27 cellular contexts compared by ENCODE assay signal in genomic region chr10:6487919-6488318, GRCh38.
"Had no signal": no experiment of that assay in that cellular context is flagged by ENCODE, and none has a peak within 500 bp of the region (broad histone marks: within the 10 kb centered on the region; RNA-seq: fewer than 3 reads in every experiment).

No MANE protein-coding gene starts in this region.

- H3K27me3 ChIP-seq: colonic mucosa, gastroesophageal sphincter, hepatocyte, neural progenitor cell, transverse colon, vagina had no signal

- H3K4me1 ChIP-seq: colonic mucosa, gastroesophageal sphincter, neural progenitor cell, parathyroid adenoma, prostate gland, suprapubic skin, transverse colon, vagina had no signal

- H3K4me1 Mint-ChIP-seq: nephron, neural progenitor cell had no signal

- DNase-seq: colonic mucosa; effector memory CD4-positive, alpha-beta T cell; foreskin fibroblast; heart left ventricle; kidney; stimulated activated CD4-positive, alpha-beta T cell treated with anti-CD3 and anti-CD28 coated beads, Interleukin-12 subunit alpha, Interleukin-12 subunit beta, amount 100 ng/mL, for 4 hours; stimulated activated CD4-positive, alpha-beta T cell treated with anti-CD3 and anti-CD28 coated beads, Interleukin-1b, Interleukin-23, amount 100 ng/mL, for 48 hours; stimulated activated CD4-positive, alpha-beta T cell treated with anti-CD3 and anti-CD28 coated beads, Interleukin-4, amount 100 ng/mL, for 1 hour; stimulated activated CD8-positive, alpha-beta memory T cell treated with anti-CD3 and anti-CD28 coated beads, Interleukin-4, amount 100 ng/mL, for 48 hours; stimulated activated naive CD4-positive, alpha-beta T cell; stimulated activated naive CD8-positive, alpha-beta T cell treated with anti-CD3 and anti-CD28 coated beads, Interleukin-15, amount 100 ng/mL, for 72 hours; transverse colon had no signal

- H3K36me3 Mint-ChIP-seq: memory B cell had no signal

- H3K9me3 Mint-ChIP-seq: dendritic cell treated with granulocyte-macrophage colony-stimulating factor and Interleukin-4, amounts not matched to agents 40 ng/mL and 50 ng/mL, for 4 days; memory B cell; nephron; neural progenitor cell had no signal

- ATAC-seq: esophagus mucosa; gastroesophageal sphincter; heart left ventricle; left lobe of liver; sciatic nerve; stimulated activated naive CD8-positive, alpha-beta T cell treated with anti-CD3 and anti-CD28 coated beads, Interleukin-15, amount 100 ng/mL, for 72 hours had no signal

- H3K27ac Mint-ChIP-seq: dendritic cell treated with granulocyte-macrophage colony-stimulating factor and Interleukin-4, amounts not matched to agents 40 ng/mL and 50 ng/mL, for 4 days; memory B cell; nephron; neural progenitor cell had no signal

- H3K27ac ChIP-seq: colonic mucosa, gastroesophageal sphincter, heart left ventricle, hepatocyte, neural progenitor cell, parathyroid adenoma, prostate gland, suprapubic skin, transverse colon, vagina had no signal

- H3K79me2 ChIP-seq: hepatocyte, parathyroid adenoma had no signal

- FAIRE-seq: kidney had no signal

- H3K9me3 ChIP-seq: colonic mucosa, gastroesophageal sphincter, heart left ventricle, prostate gland, suprapubic skin, transverse colon, vagina had no signal

- H2AFZ ChIP-seq: hepatocyte, neural progenitor cell, parathyroid adenoma had no signal

- H3K27me3 Mint-ChIP-seq: dendritic cell treated with granulocyte-macrophage colony-stimulating factor and Interleukin-4, amounts not matched to agents 40 ng/mL and 50 ng/mL, for 4 days; stimulated activated naive CD8-positive, alpha-beta T cell treated with anti-CD3 and anti-CD28 coated beads, Interleukin-15, amount 100 ng/mL, for 72 hours had no signal

- H3K4me3 ChIP-seq: colonic mucosa, gastroesophageal sphincter, heart left ventricle, hepatocyte, lung, neural progenitor cell, prostate gland, smooth muscle cell, suprapubic skin, transverse colon, vagina had no signal

- H3K4me2 ChIP-seq: hepatocyte, neural progenitor cell, smooth muscle cell had no signal

- H3K9ac ChIP-seq: neural progenitor cell, parathyroid adenoma had no signal

- H3K4me3 Mint-ChIP-seq: dendritic cell treated with granulocyte-macrophage colony-stimulating factor and Interleukin-4, amounts not matched to agents 40 ng/mL and 50 ng/mL, for 4 days; memory B cell; nephron; neural progenitor cell; stimulated activated naive CD8-positive, alpha-beta T cell treated with anti-CD3 and anti-CD28 coated beads, Interleukin-15, amount 100 ng/mL, for 72 hours had no signal

- H3K36me3 ChIP-seq: colonic mucosa, gastroesophageal sphincter, heart left ventricle, neural progenitor cell, prostate gland, suprapubic skin, transverse colon, vagina had no signal
